Comparison of ENCODE assay signal across 25 cellular contexts in genomic region chr14:57259672-57260071, GRCh38.
"Had no signal": no experiment of that assay in that cellular context is flagged by ENCODE, and none has a peak within 500 bp of the region (broad histone marks: within the 10 kb centered on the region; RNA-seq: fewer than 3 reads in every experiment).

No MANE protein-coding gene starts in this region.

- H3K27me3 ChIP-seq: dorsolateral prefrontal cortex, esophagus muscularis mucosa, gastrocnemius medialis, heart right ventricle, ovary, stomach, transverse colon had no signal

- H3K36me3 ChIP-seq: esophagus muscularis mucosa, gastrocnemius medialis, left ventricle myocardium inferior, lower lobe of right lung, ovary, thoracic aorta, transverse colon had no signal

- H3K9me3 Mint-ChIP-seq: immature natural killer cell, memory B cell had no signal

- DNase-seq: dorsolateral prefrontal cortex; effector CD8-positive, alpha-beta T cell; gastrocnemius medialis; heart right ventricle; hypothalamus; immature natural killer cell; kidney; left cardiac atrium; left ventricle myocardium inferior; lower lobe of right lung; naive thymus-derived CD4-positive, alpha-beta T cell; ovary; right cardiac atrium; small intestine; stimulated activated CD4-positive, alpha-beta T cell treated with anti-CD3 and anti-CD28 coated beads, Interleukin-12 subunit alpha, Interleukin-12 subunit beta, amount 100 ng/mL, for 4 hours; stimulated activated naive CD4-positive, alpha-beta T cell; stomach; substantia nigra; transverse colon had no signal

- H3K27ac Mint-ChIP-seq: memory B cell, progenitor cell of endocrine pancreas had no signal

- H3K4me3 ChIP-seq: coronary artery, dorsolateral prefrontal cortex, esophagus muscularis mucosa, gastrocnemius medialis, heart right ventricle, left ventricle myocardium inferior, lower lobe of right lung, ovary, stomach, thoracic aorta, transverse colon had no signal

- H3K4me3 Mint-ChIP-seq: immature natural killer cell, memory B cell had no signal

- ATAC-seq: gastrocnemius medialis; heart right ventricle; left cardiac atrium; lower lobe of right lung; naive thymus-derived CD4-positive, alpha-beta T cell; right cardiac atrium had no signal

- H3K27me3 Mint-ChIP-seq: memory B cell; naive thymus-derived CD4-positive, alpha-beta T cell; progenitor cell of endocrine pancreas had no signal

- H3K4me1 ChIP-seq: lower lobe of right lung, transverse colon had no signal

- H3K9me3 ChIP-seq: esophagus muscularis mucosa, gastrocnemius medialis, lower lobe of right lung, ovary, stomach, thoracic aorta, transverse colon had no signal

- H3K27ac ChIP-seq: coronary artery, dorsolateral prefrontal cortex, epithelial cell of prostate, esophagus muscularis mucosa, gastrocnemius medialis, heart right ventricle, left ventricle myocardium inferior, lower lobe of right lung, ovary, stomach, thoracic aorta, transverse colon had no signal
